ENCODE assay signal across 1 cellular context in the genomic region with DNA sequence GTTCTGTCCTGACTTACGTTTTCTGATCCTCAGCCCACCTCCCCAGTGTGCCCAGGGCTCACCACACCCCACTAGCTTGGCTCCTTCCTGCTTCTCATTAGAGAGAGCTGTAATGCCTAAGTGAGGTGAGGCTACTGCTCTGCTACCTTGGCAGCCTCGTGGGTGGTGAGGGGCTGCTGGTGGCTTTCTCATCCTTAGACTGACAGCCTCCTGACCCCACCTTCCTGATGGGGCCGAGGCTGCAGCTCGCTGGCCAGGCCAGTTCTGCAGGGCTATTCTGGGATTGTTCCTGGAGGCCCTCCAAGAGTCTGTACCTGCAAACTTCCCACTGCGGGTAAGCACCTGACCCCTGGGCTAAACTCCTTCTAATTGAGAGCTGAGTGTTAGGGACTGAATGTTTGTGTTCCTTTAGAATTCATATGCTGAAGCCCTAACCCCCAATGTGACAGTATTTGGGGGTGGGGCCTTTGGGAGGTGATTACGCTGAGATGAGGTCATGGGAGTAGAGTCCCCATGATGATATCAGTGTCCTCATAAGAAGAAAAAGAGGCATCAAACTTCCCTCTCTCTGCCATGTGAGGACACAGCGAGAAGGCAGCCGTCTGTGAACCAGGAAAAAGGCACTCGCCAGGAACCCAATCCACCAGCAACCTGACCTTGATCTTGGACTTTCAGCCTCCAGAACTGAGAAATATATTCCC.
TF ChIP-seq lines count a peak whose summit lies in the region.

No MANE protein-coding gene starts in this region.

TF ChIP-seq in HepG2, 621 proteins besides CTCF, POLR2A, EP300 and RAD21 (continued from another document):
- TF ChIP-seq, protein P1, sequence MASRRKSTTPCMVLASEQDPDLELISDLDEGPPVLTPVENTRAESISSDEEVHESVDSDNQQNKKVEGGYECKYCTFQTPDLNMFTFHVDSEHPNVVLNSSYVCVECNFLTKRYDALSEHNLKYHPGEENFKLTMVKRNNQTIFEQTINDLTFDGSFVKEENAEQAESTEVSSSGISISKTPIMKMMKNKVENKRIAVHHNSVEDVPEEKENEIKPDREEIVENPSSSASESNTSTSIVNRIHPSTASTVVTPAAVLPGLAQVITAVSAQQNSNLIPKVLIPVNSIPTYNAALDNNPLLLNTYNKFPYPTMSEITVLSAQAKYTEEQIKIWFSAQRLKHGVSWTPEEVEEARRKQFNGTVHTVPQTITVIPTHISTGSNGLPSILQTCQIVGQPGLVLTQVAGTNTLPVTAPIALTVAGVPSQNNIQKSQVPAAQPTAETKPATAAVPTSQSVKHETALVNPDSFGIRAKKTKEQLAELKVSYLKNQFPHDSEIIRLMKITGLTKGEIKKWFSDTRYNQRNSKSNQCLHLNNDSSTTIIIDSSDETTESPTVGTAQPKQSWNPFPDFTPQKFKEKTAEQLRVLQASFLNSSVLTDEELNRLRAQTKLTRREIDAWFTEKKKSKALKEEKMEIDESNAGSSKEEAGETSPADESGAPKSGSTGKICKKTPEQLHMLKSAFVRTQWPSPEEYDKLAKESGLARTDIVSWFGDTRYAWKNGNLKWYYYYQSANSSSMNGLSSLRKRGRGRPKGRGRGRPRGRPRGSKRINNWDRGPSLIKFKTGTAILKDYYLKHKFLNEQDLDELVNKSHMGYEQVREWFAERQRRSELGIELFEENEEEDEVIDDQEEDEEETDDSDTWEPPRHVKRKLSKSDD (CRISPR knock-in tag; IDR thresholded peaks at IDR 0.05; ENCODE audit: low read depth): no peak
- TF ChIP-seq, protein P2, sequence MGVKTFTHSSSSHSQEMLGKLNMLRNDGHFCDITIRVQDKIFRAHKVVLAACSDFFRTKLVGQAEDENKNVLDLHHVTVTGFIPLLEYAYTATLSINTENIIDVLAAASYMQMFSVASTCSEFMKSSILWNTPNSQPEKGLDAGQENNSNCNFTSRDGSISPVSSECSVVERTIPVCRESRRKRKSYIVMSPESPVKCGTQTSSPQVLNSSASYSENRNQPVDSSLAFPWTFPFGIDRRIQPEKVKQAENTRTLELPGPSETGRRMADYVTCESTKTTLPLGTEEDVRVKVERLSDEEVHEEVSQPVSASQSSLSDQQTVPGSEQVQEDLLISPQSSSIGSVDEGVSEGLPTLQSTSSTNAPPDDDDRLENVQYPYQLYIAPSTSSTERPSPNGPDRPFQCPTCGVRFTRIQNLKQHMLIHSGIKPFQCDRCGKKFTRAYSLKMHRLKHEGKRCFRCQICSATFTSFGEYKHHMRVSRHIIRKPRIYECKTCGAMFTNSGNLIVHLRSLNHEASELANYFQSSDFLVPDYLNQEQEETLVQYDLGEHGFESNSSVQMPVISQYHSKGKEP (CRISPR knock-in tag; IDR thresholded peaks at IDR 0.05): no peak
- TF ChIP-seq JUN (CRISPR knock-in tag; IDR thresholded peaks at IDR 0.05): no peak
- TF ChIP-seq CENPX (CRISPR knock-in tag; IDR thresholded peaks at IDR 0.05): no peak
- TF ChIP-seq HMG20A (CRISPR knock-in tag; IDR thresholded peaks at IDR 0.05; ENCODE audit: borderline replicate concordance): no peak
- TF ChIP-seq ZNF614 (CRISPR knock-in tag; IDR thresholded peaks at IDR 0.05; ENCODE audit: borderline replicate concordance): no peak
- TF ChIP-seq, protein P3, sequence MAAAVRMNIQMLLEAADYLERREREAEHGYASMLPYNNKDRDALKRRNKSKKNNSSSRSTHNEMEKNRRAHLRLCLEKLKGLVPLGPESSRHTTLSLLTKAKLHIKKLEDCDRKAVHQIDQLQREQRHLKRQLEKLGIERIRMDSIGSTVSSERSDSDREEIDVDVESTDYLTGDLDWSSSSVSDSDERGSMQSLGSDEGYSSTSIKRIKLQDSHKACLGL (CRISPR knock-in tag; IDR thresholded peaks at IDR 0.05): no peak
- no peak for TF ChIP-seq ZNF546 (CRISPR knock-in tag; conservative IDR thresholded peaks at IDR 0.05)
- TF ChIP-seq ZNF776 (CRISPR knock-in tag; IDR thresholded peaks at IDR 0.05): no peak
- TF ChIP-seq POLR2G (IDR thresholded peaks at IDR 0.05; ENCODE audit: low read depth, low read length): no peak
